In the genomic region with DNA sequence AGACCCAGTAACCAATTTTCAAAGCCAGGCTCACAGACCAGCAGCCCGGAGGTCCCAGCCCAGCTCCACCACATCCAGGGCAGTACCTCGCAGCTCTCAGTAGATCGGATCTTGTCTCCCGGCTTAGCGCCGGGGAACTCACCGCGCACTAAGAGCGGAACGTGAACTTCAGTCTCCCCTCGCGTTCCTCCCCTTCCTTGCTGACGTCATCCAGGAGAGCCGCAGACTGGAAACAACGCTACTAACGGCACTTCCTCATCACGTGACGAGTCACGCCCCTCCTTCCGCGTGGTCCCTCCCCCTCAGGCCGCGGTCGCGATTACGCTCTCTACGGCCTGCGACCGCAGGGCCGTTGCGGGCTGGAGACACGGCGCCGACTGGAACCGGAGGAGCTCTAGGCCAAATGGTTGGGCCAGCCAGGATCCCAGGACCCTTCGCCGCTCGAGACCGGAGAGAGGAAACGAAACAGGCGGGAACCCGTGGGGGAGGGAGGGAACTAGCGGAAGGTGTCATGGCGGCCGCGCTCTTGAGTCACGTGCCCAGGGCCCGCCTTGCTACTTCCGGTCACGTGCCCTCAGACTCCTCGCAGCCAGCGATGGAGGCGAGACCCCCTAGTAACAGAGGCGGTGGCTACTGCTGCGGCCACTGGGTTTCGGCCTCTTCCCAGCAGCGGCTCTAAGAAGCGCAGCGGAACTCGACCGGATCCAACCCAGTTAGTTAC, we compare ENCODE assay signal across 8 cellular contexts. TPM values are rescaled to one million over a fixed set of nuclear protein-coding genes. Genes with fewer than 3 reads are reported as not detected.
DNase-seq lines count a peak whose midpoint lies in the region; ATAC-seq and TF ChIP-seq lines count a peak whose summit lies in the region.

Gene GTF2H1, plus strand, starts transcription at position 577 of the 721 bp plus-strand sequence. CDS start 10,508 bp downstream, outside the sequence.
Gene HPS5, minus strand, starts transcription at position 150 of the 721 bp plus-strand sequence. CDS start 4,282 bp downstream, outside the sequence.

- H3K4me3 ChIP-seq in ascending aorta (peak within 1 kb of the TSS; percentile 65 to 93), right cardiac atrium (ENCODE audit: low read length) (peak within 1 kb of the TSS; percentile 80), vagina (peak within 1 kb of the TSS; percentile 66 to 94)

- DNase-seq in NCI-H187 treated with DMSO at 0.1 percent for 48 hours (lab: John Stamatoyannopoulos, UW) (peak; percentile 93), ascending aorta (ENCODE audit: low spot score in 2 of 2) (peak; percentile 87 to 98), right cardiac atrium (peak; percentile 96 to 98 (median 97)), putamen (ENCODE audit: low spot score) (peak; percentile 98), vagina (ENCODE audit: extremely low spot score in 2 of 2) (peak; percentile 98)

- H3K4me1 ChIP-seq in ascending aorta = peaks cover 17 to 29% of the 10 kb centered on the region in 2 donors
- H3K4me1 ChIP-seq in right cardiac atrium (ENCODE audit: control insufficient read depth, insufficient read depth, low read length) = peaks cover 5% of the 10 kb centered on the region
- peaks cover 54% of the 10 kb centered on the region for H3K4me1 ChIP-seq in vagina

- TF ChIP-seq CTCF in ascending aorta (IDR thresholded peaks at IDR 0.05) (no peak), vagina (IDR thresholded peaks at IDR 0.05) (no peak)

- intact Hi-C loops in T-helper 2 cell treated with Interferon-gamma antibody and Interleukin-4, amounts not matched to agents 100 ng/mL and 5 ng/mL, for 36 hours (cut with micrococcal nuclease) = loop anchor here (1.0 to 5.0 kb wide), 11 partner anchors 9 to 1583 kb away; partner anchors contain the start of genes C11orf58, LDHA, SAAL1 and SERGEF
- intact Hi-C loops in ascending aorta (cut with DNase I) (loop anchor here (1.0 to 10.0 kb wide), 6 partner anchors 9 to 383 kb away; partner anchors contain the start of genes SERGEF, SPTY2D1 and TSG101), right cardiac atrium (cut with DNase I) (loop anchor here in 2 of 4 donors (5.0 to 10.0 kb wide), 2 partner anchors 75 to 203 kb away; partner anchors contain the start of gene TSG101 (in 1 of the 2)), vagina (cut with DNase I) (loop anchor here (2.0 kb wide), 1 partner anchor 73 kb away; the partner anchor contains the start of gene LDHA)

- H3K36me3 ChIP-seq in ascending aorta = peaks cover 0 to 4% of the 10 kb centered on the region in 2 donors
- no peaks in the 10 kb centered on the region for H3K36me3 ChIP-seq in vagina

- H3K27me3 ChIP-seq in ascending aorta (no peaks in the 10 kb centered on the region), right cardiac atrium (ENCODE audit: control insufficient read depth, insufficient read depth) (no peaks in the 10 kb centered on the region), vagina (no peaks in the 10 kb centered on the region)

- peak in 1 of 2 donors; percentile 74 for TF ChIP-seq POLR2A in vagina (IDR thresholded peaks at IDR 0.05)

- ATAC-seq in GM18499 (IDR thresholded peaks at IDR 0.05; ENCODE audit: insufficient read depth, unreplicated experiment) (peak; percentile 70), HG02943 (IDR thresholded peaks at IDR 0.05; ENCODE audit: low read depth, unreplicated experiment) (peak; percentile 86), right cardiac atrium (peak; percentile 99)

- WGBS in right cardiac atrium = under 1% methylated on average over 61 of the region's 61 CpGs

- H3K27ac ChIP-seq in ascending aorta (peak within 1 kb of the TSS; percentile 93 to 97), right cardiac atrium (ENCODE audit: low read length) (peak within 1 kb of the TSS; percentile 82), vagina (peak within 1 kb of the TSS; percentile 97)

- H3K9me3 ChIP-seq in ascending aorta = no peaks in the 10 kb centered on the region
- no peaks in the 10 kb centered on the region for H3K9me3 ChIP-seq in right cardiac atrium (ENCODE audit: control insufficient read depth, low read length)
- no peaks in the 10 kb centered on the region for H3K9me3 ChIP-seq in vagina

RNA-seq across cellular contexts. Expression of gene GTF2H1, which starts in this region (rescaled TPM):
- 60.3 and 61.2 TPM in 2 replicates for total RNA-seq in T-helper 2 cell treated with Interferon-gamma antibody and Interleukin-4, amounts not matched to agents 100 ng/mL and 5 ng/mL, for 36 hours
- total RNA-seq in ascending aorta = 33.7 TPM
- total RNA-seq in right cardiac atrium = 10 to 100 TPM; 23.9 to 26.3 (median 24.5) TPM
- polyA plus RNA-seq in right cardiac atrium = 14.4 TPM
- total RNA-seq in vagina = 64.1 TPM

RNA-seq across cellular contexts. Expression of gene HPS5, which starts in this region (rescaled TPM):
- 20.7 and 21.5 TPM in 2 replicates for total RNA-seq in T-helper 2 cell treated with Interferon-gamma antibody and Interleukin-4, amounts not matched to agents 100 ng/mL and 5 ng/mL, for 36 hours
- 31.7 TPM for total RNA-seq in ascending aorta
- total RNA-seq in right cardiac atrium = 10 to 100 TPM; 12.3 to 13.7 (median 12.6) TPM
- polyA plus RNA-seq in right cardiac atrium = 6.7 TPM
- total RNA-seq in vagina = 17.4 TPM

Comparison
In these comparisons a context has a peak if more than half of its experiments do, and no peak if none do; other contexts are left out.
1. Peak in every context shown above with its lines: DNase-seq, ATAC-seq, H3K4me3 ChIP-seq and H3K27ac ChIP-seq.